ENCODE assay signal across 1 cellular context in the genomic region with DNA sequence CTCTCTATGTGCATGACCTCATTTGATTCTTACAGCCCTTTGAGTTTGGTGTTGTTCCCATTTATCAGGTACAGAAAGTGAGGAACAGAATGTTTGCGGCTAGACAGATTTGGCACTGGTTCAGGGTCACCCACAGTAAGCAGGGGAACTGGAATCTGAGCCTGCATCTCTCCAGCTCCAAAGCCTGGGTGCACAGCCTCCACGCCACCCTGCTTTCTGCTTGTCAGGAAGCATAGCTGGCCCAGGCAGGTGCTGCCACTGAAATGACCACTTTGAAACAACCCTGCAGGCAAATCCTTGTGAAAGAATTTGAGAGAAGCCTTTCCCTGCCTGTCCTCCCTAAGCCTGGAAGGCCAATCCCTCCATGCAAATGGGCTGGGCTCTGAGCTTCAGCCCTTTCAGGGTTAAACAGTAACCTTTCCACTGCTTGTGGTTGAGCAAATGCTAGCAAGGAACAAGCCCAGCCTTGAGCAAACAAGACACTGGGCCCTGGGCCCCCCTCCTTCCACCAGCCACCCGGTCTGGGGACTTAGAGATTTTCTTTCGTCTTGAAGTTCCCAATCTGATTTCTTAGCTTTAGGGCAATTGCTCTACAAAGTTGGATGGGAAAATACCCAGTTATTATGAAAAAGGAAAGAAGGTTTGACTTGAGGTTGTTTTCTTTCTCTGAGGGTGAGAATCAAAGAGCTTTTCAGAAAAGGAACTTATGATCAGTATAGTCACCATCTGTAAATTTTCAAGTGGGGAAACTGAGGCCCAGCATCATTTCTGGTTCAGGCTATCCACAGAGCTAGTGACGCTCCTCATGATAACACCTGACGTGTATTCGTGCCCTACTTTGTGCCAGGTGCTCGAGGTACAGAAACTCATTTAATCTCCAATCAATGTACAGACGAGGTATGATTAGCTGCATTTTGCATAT.
A peak's percentile ranks its signal among the peaks of the same experiment; 100 is the strongest.
TF ChIP-seq lines count a peak whose summit lies in the region.

No MANE protein-coding gene starts in this region.

TF ChIP-seq in HepG2, 621 proteins besides CTCF, POLR2A, EP300 and RAD21 (continued from another document and continues in another):
- peak; percentile 48; the same call in 1 of the 2 replicates for TF ChIP-seq TAF1 (CRISPR knock-in tag; IDR thresholded peaks at IDR 0.05)
- TF ChIP-seq ZMYM4 (CRISPR knock-in tag; IDR thresholded peaks at IDR 0.05) = peak; percentile 58; the same call in 1 of the 2 replicates
- peak; percentile 73 for TF ChIP-seq POLR2G (IDR thresholded peaks at IDR 0.05; ENCODE audit: low read depth, low read length)
- no peak for TF ChIP-seq NFE2L1 (CRISPR knock-in tag; IDR thresholded peaks at IDR 0.05; ENCODE audit: borderline replicate concordance)
- no peak for TF ChIP-seq HNRNPUL1 (IDR thresholded peaks at IDR 0.05; ENCODE audit: low read depth, low read length)
- TF ChIP-seq KDM6A (CRISPR knock-in tag; IDR thresholded peaks at IDR 0.05; ENCODE audit: low read depth) = peak; percentile 76; the same call in 1 of the 2 replicates
- TF ChIP-seq, protein P1, sequence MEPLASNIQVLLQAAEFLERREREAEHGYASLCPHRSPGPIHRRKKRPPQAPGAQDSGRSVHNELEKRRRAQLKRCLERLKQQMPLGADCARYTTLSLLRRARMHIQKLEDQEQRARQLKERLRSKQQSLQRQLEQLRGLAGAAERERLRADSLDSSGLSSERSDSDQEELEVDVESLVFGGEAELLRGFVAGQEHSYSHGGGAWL (CRISPR knock-in tag; IDR thresholded peaks at IDR 0.05) = no peak
- peak; percentile 66; the same call in 1 of the 2 replicates for TF ChIP-seq CEBPB (IDR thresholded peaks at IDR 0.05; ENCODE audit: borderline replicate concordance, low read depth, low read length)
- peak; percentile 48; the same call in 1 of the 2 replicates for TF ChIP-seq MYC (CRISPR knock-in tag; IDR thresholded peaks at IDR 0.05; ENCODE audit: borderline replicate concordance)
- TF ChIP-seq, protein P2, sequence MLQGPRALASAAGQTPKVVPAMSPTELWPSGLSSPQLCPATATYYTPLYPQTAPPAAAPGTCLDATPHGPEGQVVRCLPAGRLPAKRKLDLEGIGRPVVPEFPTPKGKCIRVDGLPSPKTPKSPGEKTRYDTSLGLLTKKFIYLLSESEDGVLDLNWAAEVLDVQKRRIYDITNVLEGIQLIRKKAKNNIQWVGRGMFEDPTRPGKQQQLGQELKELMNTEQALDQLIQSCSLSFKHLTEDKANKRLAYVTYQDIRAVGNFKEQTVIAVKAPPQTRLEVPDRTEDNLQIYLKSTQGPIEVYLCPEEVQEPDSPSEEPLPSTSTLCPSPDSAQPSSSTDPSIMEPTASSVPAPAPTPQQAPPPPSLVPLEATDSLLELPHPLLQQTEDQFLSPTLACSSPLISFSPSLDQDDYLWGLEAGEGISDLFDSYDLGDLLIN (CRISPR knock-in tag; IDR thresholded peaks at IDR 0.05; ENCODE audit: borderline replicate concordance) = no peak
- TF ChIP-seq, protein P3, sequence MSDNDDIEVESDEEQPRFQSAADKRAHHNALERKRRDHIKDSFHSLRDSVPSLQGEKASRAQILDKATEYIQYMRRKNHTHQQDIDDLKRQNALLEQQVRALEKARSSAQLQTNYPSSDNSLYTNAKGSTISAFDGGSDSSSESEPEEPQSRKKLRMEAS (IDR thresholded peaks at IDR 0.05) = peak; percentile 37; the same call in 1 of the 2 replicates
- TF ChIP-seq HOXA3 (CRISPR knock-in tag; IDR thresholded peaks at IDR 0.05) = peak; percentile 48; the same call in 1 of the 2 replicates
- peak; percentile 56; the same call in 1 of the 2 replicates for TF ChIP-seq CCDC6 (CRISPR knock-in tag; IDR thresholded peaks at IDR 0.05)
- TF ChIP-seq, protein P4, sequence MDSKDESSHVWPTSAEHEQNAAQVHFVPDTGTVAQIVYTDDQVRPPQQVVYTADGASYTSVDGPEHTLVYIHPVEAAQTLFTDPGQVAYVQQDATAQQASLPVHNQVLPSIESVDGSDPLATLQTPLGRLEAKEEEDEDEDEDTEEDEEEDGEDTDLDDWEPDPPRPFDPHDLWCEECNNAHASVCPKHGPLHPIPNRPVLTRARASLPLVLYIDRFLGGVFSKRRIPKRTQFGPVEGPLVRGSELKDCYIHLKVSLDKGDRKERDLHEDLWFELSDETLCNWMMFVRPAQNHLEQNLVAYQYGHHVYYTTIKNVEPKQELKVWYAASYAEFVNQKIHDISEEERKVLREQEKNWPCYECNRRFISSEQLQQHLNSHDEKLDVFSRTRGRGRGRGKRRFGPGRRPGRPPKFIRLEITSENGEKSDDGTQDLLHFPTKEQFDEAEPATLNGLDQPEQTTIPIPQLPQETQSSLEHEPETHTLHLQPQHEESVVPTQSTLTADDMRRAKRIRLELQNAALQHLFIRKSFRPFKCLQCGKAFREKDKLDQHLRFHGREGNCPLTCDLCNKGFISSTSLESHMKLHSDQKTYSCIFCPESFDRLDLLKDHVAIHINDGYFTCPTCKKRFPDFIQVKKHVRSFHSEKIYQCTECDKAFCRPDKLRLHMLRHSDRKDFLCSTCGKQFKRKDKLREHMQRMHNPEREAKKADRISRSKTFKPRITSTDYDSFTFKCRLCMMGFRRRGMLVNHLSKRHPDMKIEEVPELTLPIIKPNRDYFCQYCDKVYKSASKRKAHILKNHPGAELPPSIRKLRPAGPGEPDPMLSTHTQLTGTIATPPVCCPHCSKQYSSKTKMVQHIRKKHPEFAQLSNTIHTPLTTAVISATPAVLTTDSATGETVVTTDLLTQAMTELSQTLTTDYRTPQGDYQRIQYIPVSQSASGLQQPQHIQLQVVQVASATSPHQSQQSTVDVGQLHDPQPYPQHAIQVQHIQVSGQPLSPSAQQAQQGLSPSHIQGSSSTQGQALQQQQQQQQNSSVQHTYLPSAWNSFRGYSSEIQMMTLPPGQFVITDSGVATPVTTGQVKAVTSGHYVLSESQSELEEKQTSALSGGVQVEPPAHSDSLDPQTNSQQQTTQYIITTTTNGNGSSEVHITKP (CRISPR knock-in tag; IDR thresholded peaks at IDR 0.05; ENCODE audit: low read depth) = 0 out of 2 replicates have a peak, but pooled peaks have one; percentile 58
- peak; percentile 35; the same call in 1 of the 2 replicates for TF ChIP-seq ZNF761 (CRISPR knock-in tag; conservative IDR thresholded peaks at IDR 0.05)
- TF ChIP-seq RAD51 (IDR thresholded peaks at IDR 0.05; ENCODE audit: borderline replicate concordance) = no peak
- TF ChIP-seq ZNF501 (CRISPR knock-in tag; IDR thresholded peaks at IDR 0.05) = peak; percentile 53
- no peak for TF ChIP-seq SMAD9 (CRISPR knock-in tag; IDR thresholded peaks at IDR 0.05)
- TF ChIP-seq, protein P5, sequence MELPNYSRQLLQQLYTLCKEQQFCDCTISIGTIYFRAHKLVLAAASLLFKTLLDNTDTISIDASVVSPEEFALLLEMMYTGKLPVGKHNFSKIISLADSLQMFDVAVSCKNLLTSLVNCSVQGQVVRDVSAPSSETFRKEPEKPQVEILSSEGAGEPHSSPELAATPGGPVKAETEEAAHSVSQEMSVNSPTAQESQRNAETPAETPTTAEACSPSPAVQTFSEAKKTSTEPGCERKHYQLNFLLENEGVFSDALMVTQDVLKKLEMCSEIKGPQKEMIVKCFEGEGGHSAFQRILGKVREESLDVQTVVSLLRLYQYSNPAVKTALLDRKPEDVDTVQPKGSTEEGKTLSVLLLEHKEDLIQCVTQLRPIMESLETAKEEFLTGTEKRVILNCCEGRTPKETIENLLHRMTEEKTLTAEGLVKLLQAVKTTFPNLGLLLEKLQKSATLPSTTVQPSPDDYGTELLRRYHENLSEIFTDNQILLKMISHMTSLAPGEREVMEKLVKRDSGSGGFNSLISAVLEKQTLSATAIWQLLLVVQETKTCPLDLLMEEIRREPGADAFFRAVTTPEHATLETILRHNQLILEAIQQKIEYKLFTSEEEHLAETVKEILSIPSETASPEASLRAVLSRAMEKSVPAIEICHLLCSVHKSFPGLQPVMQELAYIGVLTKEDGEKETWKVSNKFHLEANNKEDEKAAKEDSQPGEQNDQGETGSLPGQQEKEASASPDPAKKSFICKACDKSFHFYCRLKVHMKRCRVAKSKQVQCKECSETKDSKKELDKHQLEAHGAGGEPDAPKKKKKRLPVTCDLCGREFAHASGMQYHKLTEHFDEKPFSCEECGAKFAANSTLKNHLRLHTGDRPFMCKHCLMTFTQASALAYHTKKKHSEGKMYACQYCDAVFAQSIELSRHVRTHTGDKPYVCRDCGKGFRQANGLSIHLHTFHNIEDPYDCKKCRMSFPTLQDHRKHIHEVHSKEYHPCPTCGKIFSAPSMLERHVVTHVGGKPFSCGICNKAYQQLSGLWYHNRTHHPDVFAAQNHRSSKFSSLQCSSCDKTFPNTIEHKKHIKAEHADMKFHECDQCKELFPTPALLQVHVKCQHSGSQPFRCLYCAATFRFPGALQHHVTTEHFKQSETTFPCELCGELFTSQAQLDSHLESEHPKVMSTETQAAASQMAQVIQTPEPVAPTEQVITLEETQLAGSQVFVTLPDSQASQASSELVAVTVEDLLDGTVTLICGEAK (IDR thresholded peaks at IDR 0.05) = no peak
- TF ChIP-seq, protein P5 (CRISPR knock-in tag; IDR thresholded peaks at IDR 0.05) = no peak
- no peak for TF ChIP-seq XBP1 (CRISPR knock-in tag; IDR thresholded peaks at IDR 0.05)
- TF ChIP-seq NFKBIZ (CRISPR knock-in tag; IDR thresholded peaks at IDR 0.05) = no peak
- peak; percentile 90; the same call in 1 of the 2 replicates for TF ChIP-seq CHD4 (IDR thresholded peaks at IDR 0.05; ENCODE audit: borderline replicate concordance, low read length)
- TF ChIP-seq ZNF713 (CRISPR knock-in tag; IDR thresholded peaks at IDR 0.05) = no peak
- no peak for TF ChIP-seq SP140L (CRISPR knock-in tag; IDR thresholded peaks at IDR 0.05; ENCODE audit: borderline replicate concordance)
- peak; percentile 62; the same call in 1 of the 2 replicates for TF ChIP-seq HMG20A (CRISPR knock-in tag; IDR thresholded peaks at IDR 0.05; ENCODE audit: borderline replicate concordance)
- peak; percentile 34; the same call in 1 of the 2 replicates for TF ChIP-seq CREM (IDR thresholded peaks at IDR 0.05)
- TF ChIP-seq CREM (CRISPR knock-in tag; IDR thresholded peaks at IDR 0.05) = no peak
- TF ChIP-seq HDAC2 (CRISPR knock-in tag; IDR thresholded peaks at IDR 0.05) = peak; percentile 92
- TF ChIP-seq, protein P6, sequence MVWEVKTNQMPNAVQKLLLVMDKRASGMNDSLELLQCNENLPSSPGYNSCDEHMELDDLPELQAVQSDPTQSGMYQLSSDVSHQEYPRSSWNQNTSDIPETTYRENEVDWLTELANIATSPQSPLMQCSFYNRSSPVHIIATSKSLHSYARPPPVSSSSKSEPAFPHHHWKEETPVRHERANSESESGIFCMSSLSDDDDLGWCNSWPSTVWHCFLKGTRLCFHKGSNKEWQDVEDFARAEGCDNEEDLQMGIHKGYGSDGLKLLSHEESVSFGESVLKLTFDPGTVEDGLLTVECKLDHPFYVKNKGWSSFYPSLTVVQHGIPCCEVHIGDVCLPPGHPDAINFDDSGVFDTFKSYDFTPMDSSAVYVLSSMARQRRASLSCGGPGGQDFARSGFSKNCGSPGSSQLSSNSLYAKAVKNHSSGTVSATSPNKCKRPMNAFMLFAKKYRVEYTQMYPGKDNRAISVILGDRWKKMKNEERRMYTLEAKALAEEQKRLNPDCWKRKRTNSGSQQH (CRISPR knock-in tag; IDR thresholded peaks at IDR 0.05; ENCODE audit: low read depth) = peak; percentile 52; the same call in 1 of the 2 replicates
- peak; percentile 58; the same call in 1 of the 2 replicates for TF ChIP-seq KDM5B (CRISPR knock-in tag; IDR thresholded peaks at IDR 0.05; ENCODE audit: borderline replicate concordance)
- TF ChIP-seq PRPF4 (IDR thresholded peaks at IDR 0.05; ENCODE audit: low read depth, low read length, poor library complexity, severe bottlenecking) = no peak
- no peak for TF ChIP-seq SIX4 (CRISPR knock-in tag; IDR thresholded peaks at IDR 0.05)
- TF ChIP-seq STAG1 (CRISPR knock-in tag; IDR thresholded peaks at IDR 0.05) = peak; percentile 25; the same call in 1 of the 2 replicates
- TF ChIP-seq DNMT1 (CRISPR knock-in tag; IDR thresholded peaks at IDR 0.05) = no peak
- TF ChIP-seq, protein P7, sequence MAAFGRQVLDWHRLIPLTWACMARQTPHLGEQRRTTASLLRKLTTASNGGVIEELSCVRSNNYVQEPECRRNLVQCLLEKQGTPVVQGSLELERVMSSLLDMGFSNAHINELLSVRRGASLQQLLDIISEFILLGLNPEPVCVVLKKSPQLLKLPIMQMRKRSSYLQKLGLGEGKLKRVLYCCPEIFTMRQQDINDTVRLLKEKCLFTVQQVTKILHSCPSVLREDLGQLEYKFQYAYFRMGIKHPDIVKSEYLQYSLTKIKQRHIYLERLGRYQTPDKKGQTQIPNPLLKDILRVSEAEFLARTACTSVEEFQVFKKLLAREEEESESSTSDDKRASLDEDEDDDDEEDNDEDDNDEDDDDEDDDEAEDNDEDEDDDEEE (CRISPR knock-in tag; IDR thresholded peaks at IDR 0.05) = no peak
- no peak for TF ChIP-seq SOX13 (IDR thresholded peaks at IDR 0.05)
- TF ChIP-seq SOX13 (CRISPR knock-in tag; conservative IDR thresholded peaks at IDR 0.05 in 1 of 2, IDR thresholded peaks at IDR 0.05 in 1 of 2) = peak in 1 of 2 experiments; percentile 79; a peak in 2 of 4 replicates
- 0 out of 2 replicates have a peak, but pooled peaks have one; percentile 17 for TF ChIP-seq ZNF205 (CRISPR knock-in tag; IDR thresholded peaks at IDR 0.05)
- no peak for TF ChIP-seq HDAC6 (IDR thresholded peaks at IDR 0.05; ENCODE audit: low read depth, low read length)
- no peak for TF ChIP-seq SRF (IDR thresholded peaks at IDR 0.05; ENCODE audit: low read depth, low read length)
- TF ChIP-seq TSC22D2 (CRISPR knock-in tag; IDR thresholded peaks at IDR 0.05; ENCODE audit: borderline replicate concordance) = no peak
- peak; percentile 39; the same call in 1 of the 2 replicates for TF ChIP-seq DPF2 (CRISPR knock-in tag; IDR thresholded peaks at IDR 0.05; ENCODE audit: borderline replicate concordance, low read depth)
- TF ChIP-seq ZFX (CRISPR knock-in tag; IDR thresholded peaks at IDR 0.05; ENCODE audit: low read depth) = peak; percentile 49; the same call in 1 of the 2 replicates
- peak; percentile 23 for TF ChIP-seq CBX1 (IDR thresholded peaks at IDR 0.05; ENCODE audit: low read depth)
